ENCODE assay signal across 1 cellular context in genomic region chr12:55738113-55739024, GRCh38.
TF ChIP-seq lines count a peak whose summit lies in the region.

No MANE protein-coding gene starts in this region.

TF ChIP-seq in HepG2, 621 proteins besides CTCF, POLR2A, EP300 and RAD21:
- TF ChIP-seq, protein P1, sequence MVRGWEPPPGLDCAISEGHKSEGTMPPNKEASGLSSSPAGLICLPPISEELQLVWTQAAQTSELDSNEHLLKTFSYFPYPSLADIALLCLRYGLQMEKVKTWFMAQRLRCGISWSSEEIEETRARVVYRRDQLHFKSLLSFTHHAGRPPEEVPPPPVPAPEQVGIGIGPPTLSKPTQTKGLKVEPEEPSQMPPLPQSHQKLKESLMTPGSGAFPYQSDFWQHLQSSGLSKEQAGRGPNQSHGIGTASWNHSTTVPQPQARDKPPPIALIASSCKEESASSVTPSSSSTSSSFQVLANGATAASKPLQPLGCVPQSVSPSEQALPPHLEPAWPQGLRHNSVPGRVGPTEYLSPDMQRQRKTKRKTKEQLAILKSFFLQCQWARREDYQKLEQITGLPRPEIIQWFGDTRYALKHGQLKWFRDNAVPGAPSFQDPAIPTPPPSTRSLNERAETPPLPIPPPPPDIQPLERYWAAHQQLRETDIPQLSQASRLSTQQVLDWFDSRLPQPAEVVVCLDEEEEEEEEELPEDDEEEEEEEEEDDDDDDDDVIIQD (CRISPR knock-in tag; IDR thresholded peaks at IDR 0.05; ENCODE audit: low read depth) = 0 out of 2 replicates have a peak, but pooled peaks have one; percentile 11
- TF ChIP-seq, protein P2, sequence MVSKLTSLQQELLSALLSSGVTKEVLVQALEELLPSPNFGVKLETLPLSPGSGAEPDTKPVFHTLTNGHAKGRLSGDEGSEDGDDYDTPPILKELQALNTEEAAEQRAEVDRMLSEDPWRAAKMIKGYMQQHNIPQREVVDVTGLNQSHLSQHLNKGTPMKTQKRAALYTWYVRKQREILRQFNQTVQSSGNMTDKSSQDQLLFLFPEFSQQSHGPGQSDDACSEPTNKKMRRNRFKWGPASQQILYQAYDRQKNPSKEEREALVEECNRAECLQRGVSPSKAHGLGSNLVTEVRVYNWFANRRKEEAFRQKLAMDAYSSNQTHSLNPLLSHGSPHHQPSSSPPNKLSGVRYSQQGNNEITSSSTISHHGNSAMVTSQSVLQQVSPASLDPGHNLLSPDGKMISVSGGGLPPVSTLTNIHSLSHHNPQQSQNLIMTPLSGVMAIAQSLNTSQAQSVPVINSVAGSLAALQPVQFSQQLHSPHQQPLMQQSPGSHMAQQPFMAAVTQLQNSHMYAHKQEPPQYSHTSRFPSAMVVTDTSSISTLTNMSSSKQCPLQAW (CRISPR knock-in tag; IDR thresholded peaks at IDR 0.05) = 0 out of 2 replicates have a peak, but pooled peaks have one; percentile 38
- TF ChIP-seq RFX1 (IDR thresholded peaks at IDR 0.05) = peak; percentile 62
- peak; percentile 79 for TF ChIP-seq SMC3 (IDR thresholded peaks at IDR 0.05; ENCODE audit: low read length)
- TF ChIP-seq FOXA3 (CRISPR knock-in tag; IDR thresholded peaks at IDR 0.05) = 0 out of 2 replicates have a peak, but pooled peaks have one; percentile 7
- TF ChIP-seq KDM5A (IDR thresholded peaks at IDR 0.05; ENCODE audit: borderline replicate concordance, low read length) = peak; percentile 81
- TF ChIP-seq STAG1 (CRISPR knock-in tag; IDR thresholded peaks at IDR 0.05) = peak; percentile 86
- TF ChIP-seq PPARG (CRISPR knock-in tag; conservative IDR thresholded peaks at IDR 0.05) = no peak
- no peak for TF ChIP-seq SOX6 (IDR thresholded peaks at IDR 0.05)
- no peak for TF ChIP-seq SOX6 (CRISPR knock-in tag; IDR thresholded peaks at IDR 0.05)
- 0 out of 2 replicates have a peak, but pooled peaks have one; percentile 44 for TF ChIP-seq ZNF136 (CRISPR knock-in tag; IDR thresholded peaks at IDR 0.05; ENCODE audit: low read depth)
- peak; percentile 46; the same call in 1 of the 2 replicates for TF ChIP-seq SAP130 (CRISPR knock-in tag; IDR thresholded peaks at IDR 0.05; ENCODE audit: low read depth)
- TF ChIP-seq FOXC1 (CRISPR knock-in tag; IDR thresholded peaks at IDR 0.05; ENCODE audit: borderline replicate concordance) = 0 out of 2 replicates have a peak, but pooled peaks have one; percentile 39
- TF ChIP-seq ZBTB7B (CRISPR knock-in tag; IDR thresholded peaks at IDR 0.05) = 0 out of 2 replicates have a peak, but pooled peaks have one; percentile 40
- peak; percentile 86 for TF ChIP-seq RBM22 (optimal IDR thresholded peaks at IDR 0.05; ENCODE audit: low read length)
- TF ChIP-seq HMGXB4 (CRISPR knock-in tag; IDR thresholded peaks at IDR 0.05; ENCODE audit: borderline replicate concordance in 1 of 2, low read depth in 1 of 2) = no peak; a peak in 1 of 4 replicates
- TF ChIP-seq PATZ1 (CRISPR knock-in tag; IDR thresholded peaks at IDR 0.05) = 0 out of 2 replicates have a peak, but pooled peaks have one; percentile 27
- TF ChIP-seq YY1 (IDR thresholded peaks at IDR 0.05; ENCODE audit: insufficient read depth, insufficient replicate concordance, low read depth, low read length) = no peak
- TF ChIP-seq TEAD3 (CRISPR knock-in tag; optimal IDR thresholded peaks at IDR 0.05; ENCODE audit: borderline replicate concordance) = peak; percentile 34
- peak; percentile 18; the same call in 1 of the 2 replicates for TF ChIP-seq ELF1 (CRISPR knock-in tag; IDR thresholded peaks at IDR 0.05)
- no peak for TF ChIP-seq POGZ (CRISPR knock-in tag; IDR thresholded peaks at IDR 0.05)
- TF ChIP-seq NONO (IDR thresholded peaks at IDR 0.05) = no peak
- no peak for TF ChIP-seq NONO (CRISPR knock-in tag; conservative IDR thresholded peaks at IDR 0.05)
- no peak for TF ChIP-seq TBX2 (CRISPR knock-in tag; IDR thresholded peaks at IDR 0.05; ENCODE audit: borderline replicate concordance)
- TF ChIP-seq SMAD3 (CRISPR knock-in tag; IDR thresholded peaks at IDR 0.05) = 0 out of 2 replicates have a peak, but pooled peaks have one; percentile 11
- TF ChIP-seq ZSCAN21 (CRISPR knock-in tag; IDR thresholded peaks at IDR 0.05; ENCODE audit: borderline replicate concordance) = no peak
- TF ChIP-seq SP1 (IDR thresholded peaks at IDR 0.05) = no peak
- TF ChIP-seq SP1 (CRISPR knock-in tag; IDR thresholded peaks at IDR 0.05) = peak; percentile 52; the same call in 1 of the 2 replicates
- peak; percentile 93 for TF ChIP-seq MAFF (IDR thresholded peaks at IDR 0.05; ENCODE audit: low read depth, low read length)
- TF ChIP-seq NFKBIZ (CRISPR knock-in tag; IDR thresholded peaks at IDR 0.05) = no peak
- TF ChIP-seq SP5 (CRISPR knock-in tag; IDR thresholded peaks at IDR 0.05; ENCODE audit: borderline replicate concordance, low read depth) = peak; percentile 57; the same call in 1 of the 2 replicates
- TF ChIP-seq CREB1 (IDR thresholded peaks at IDR 0.05) = no peak
- TF ChIP-seq CREB1 (CRISPR knock-in tag; IDR thresholded peaks at IDR 0.05) = 0 out of 2 replicates have a peak, but pooled peaks have one; percentile 17
- TF ChIP-seq, protein P3, sequence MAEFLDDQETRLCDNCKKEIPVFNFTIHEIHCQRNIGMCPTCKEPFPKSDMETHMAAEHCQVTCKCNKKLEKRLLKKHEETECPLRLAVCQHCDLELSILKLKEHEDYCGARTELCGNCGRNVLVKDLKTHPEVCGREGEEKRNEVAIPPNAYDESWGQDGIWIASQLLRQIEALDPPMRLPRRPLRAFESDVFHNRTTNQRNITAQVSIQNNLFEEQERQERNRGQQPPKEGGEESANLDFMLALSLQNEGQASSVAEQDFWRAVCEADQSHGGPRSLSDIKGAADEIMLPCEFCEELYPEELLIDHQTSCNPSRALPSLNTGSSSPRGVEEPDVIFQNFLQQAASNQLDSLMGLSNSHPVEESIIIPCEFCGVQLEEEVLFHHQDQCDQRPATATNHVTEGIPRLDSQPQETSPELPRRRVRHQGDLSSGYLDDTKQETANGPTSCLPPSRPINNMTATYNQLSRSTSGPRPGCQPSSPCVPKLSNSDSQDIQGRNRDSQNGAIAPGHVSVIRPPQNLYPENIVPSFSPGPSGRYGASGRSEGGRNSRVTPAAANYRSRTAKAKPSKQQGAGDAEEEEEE (CRISPR knock-in tag; IDR thresholded peaks at IDR 0.05; ENCODE audit: borderline replicate concordance) = no peak
- no peak for TF ChIP-seq NFKB2 (CRISPR knock-in tag; IDR thresholded peaks at IDR 0.05; ENCODE audit: borderline replicate concordance)
- peak; percentile 72 for TF ChIP-seq ZNF652 (CRISPR knock-in tag; IDR thresholded peaks at IDR 0.05; ENCODE audit: borderline replicate concordance, low read depth)
- peak; percentile 93 to 95 for TF ChIP-seq MAFK (conservative IDR thresholded peaks at IDR 0.05 in 1 of 2, IDR thresholded peaks at IDR 0.05 in 1 of 2; ENCODE audit: low read length in 2 of 2)
- TF ChIP-seq RFX3 (CRISPR knock-in tag; IDR thresholded peaks at IDR 0.05) = peak; percentile 81
- TF ChIP-seq ARID4A (CRISPR knock-in tag; IDR thresholded peaks at IDR 0.05; ENCODE audit: borderline replicate concordance) = 0 out of 2 replicates have a peak, but pooled peaks have one; percentile 12
- TF ChIP-seq ZNF703 (CRISPR knock-in tag; IDR thresholded peaks at IDR 0.05; ENCODE audit: borderline replicate concordance) = no peak
- TF ChIP-seq, protein P4, sequence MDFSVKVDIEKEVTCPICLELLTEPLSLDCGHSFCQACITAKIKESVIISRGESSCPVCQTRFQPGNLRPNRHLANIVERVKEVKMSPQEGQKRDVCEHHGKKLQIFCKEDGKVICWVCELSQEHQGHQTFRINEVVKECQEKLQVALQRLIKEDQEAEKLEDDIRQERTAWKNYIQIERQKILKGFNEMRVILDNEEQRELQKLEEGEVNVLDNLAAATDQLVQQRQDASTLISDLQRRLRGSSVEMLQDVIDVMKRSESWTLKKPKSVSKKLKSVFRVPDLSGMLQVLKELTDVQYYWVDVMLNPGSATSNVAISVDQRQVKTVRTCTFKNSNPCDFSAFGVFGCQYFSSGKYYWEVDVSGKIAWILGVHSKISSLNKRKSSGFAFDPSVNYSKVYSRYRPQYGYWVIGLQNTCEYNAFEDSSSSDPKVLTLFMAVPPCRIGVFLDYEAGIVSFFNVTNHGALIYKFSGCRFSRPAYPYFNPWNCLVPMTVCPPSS (IDR thresholded peaks at IDR 0.05) = no peak
- 0 out of 2 replicates have a peak, but pooled peaks have one; percentile 14 for TF ChIP-seq RFXANK (CRISPR knock-in tag; IDR thresholded peaks at IDR 0.05)
- TF ChIP-seq ZNF501 (CRISPR knock-in tag; IDR thresholded peaks at IDR 0.05) = 0 out of 2 replicates have a peak, but pooled peaks have one; percentile 29
- no peak for TF ChIP-seq KLF6 (CRISPR knock-in tag; IDR thresholded peaks at IDR 0.05)
